Comparison of ENCODE assay signal across 1 cellular context in the genomic region with DNA sequence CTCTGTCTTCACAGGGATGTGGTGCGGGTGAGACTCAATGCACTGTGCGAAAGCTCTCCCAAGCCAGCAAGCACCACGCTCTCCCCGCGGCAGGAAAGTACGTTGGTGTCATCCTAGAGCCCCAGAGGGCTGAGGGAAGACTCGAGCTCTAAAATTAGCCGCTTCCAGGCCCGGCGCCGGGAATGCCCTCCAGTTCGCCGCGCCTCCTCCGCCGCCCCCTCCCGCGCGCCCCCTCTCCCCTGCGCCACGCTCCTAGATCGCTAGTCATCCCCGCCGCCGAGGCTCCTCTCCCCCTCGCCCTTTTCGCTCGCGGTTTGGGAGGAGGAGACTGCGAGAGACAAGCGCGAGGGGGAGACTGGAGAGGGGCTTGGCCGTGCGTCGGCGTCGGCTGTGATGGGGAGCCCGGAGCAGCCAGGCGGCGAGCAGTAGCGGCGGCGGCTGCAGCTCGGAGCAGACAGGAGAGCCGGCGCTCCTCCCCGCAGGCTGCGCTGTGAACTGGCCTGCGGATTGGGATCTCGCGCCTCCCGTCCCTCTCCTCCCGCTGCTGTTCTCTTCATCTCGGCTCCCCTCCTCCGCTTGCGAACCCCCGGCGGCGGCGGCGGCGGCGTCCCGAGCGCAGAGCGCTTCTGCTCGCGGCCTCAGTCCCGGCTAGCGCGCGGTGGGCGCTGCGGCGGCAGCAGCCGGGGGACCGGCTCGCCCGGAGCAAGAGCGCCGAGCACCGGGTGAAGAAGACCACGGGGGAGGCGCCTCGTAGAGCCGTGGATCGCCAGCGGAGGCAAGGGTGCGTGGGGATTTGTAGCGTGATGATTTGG.
TF ChIP-seq lines count a peak whose summit lies in the region.

TSS of gene FAT3 (plus strand) at position 425 of the 812 bp plus-strand sequence. CDS start 127,295 bp downstream, outside the sequence.

TF ChIP-seq in GM23338, 12 proteins besides CTCF, POLR2A, EP300 and RAD21 (continued from another document):
- no peak for TF ChIP-seq EZH2 (IDR thresholded peaks at IDR 0.05; ENCODE audit: low read depth, unreplicated experiment)
- no peak for TF ChIP-seq NANOG (IDR thresholded peaks at IDR 0.05; ENCODE audit: borderline replicate concordance)
TF ChIP-seq in GM23338: peak in this region for 2.
